ENCODE assay signal across 8 cellular contexts in the genomic region with DNA sequence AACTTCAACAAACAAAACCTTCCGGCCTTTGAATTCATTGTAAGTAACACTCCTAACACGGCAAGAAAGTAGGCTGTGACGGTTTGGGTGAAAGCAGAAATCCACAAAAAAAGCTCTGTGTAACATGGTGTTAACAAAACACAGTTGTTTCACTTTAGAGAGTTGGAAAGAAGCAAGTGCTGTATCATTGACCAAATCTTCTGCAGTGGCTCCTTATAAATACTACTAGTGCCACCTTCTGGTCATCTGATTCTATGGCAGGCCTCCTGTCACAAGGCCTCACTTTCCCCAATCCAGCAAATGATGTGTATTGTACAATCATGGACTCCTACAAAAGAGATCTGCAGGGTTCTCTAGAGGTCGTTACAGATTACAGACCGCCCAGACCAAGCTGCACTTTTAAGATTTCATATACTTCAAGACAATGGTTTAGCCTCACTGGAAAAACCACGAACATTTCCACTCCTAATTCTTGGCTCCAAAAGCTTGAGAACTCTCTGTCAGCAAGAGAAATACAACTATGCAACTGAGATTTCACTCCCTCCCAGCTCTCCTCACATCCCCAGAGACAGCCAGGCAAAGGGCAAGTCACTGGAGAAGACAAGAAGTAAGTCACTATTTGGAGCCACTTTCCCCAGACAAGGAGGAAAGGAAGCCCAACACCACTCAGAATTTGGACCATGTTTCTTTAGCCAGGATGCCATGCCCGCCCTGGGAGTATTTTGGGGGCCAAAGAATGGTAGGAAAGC.
DNase-seq lines count a peak whose midpoint lies in the region; ATAC-seq, FAIRE-seq and TF ChIP-seq lines count a peak whose summit lies in the region.

No MANE protein-coding gene starts in this region.

- H3K36me3 ChIP-seq in esophagus squamous epithelium, result no peaks in the 10 kb centered on the region

- peak; percentile 20 for DNase-seq in GM18507 (ENCODE audit: extremely low spot score, insufficient read length, low read depth)
- peak; percentile 10 for DNase-seq in NCI-H1105 (lab: John Stamatoyannopoulos, UW)
- DNase-seq in T-helper 17 cell, result no peak
- no peak for DNase-seq in esophagus squamous epithelium (lab: John Stamatoyannopoulos, UW)
- DNase-seq in naive B cell, result peak; percentile 26
- DNase-seq in ureter (ENCODE audit: low spot score), result no peak

- 32 to 37% methylated on average over 7 of the region's 7 CpGs for WGBS in esophagus squamous epithelium, 2 donors

- H3K4me1 Mint-ChIP-seq in T-helper 17 cell (no peaks in the 10 kb centered on the region), naive B cell (no peaks in the 10 kb centered on the region)

- ATAC-seq in HG02852 (IDR thresholded peaks at IDR 0.05; ENCODE audit: unreplicated experiment) (peak; percentile 98), T-helper 17 cell (peak; percentile 54), naive B cell (ENCODE audit: low read depth in 2 of 2) (peak in 1 of 2 donors; percentile 50)

- no peaks in the 10 kb centered on the region for H3K9me3 Mint-ChIP-seq in naive B cell

- H3K4me3 Mint-ChIP-seq in T-helper 17 cell (no peak overlapping the region), naive B cell (no peak overlapping the region)

- no peak for TF ChIP-seq POLR2A in esophagus squamous epithelium (IDR thresholded peaks at IDR 0.05)

- intact Hi-C loops in esophagus squamous epithelium (cut with DNase I), result no loop called here

- no peaks in the 10 kb centered on the region for H3K36me3 Mint-ChIP-seq in T-helper 17 cell (ENCODE audit: low read depth)
- no peaks in the 10 kb centered on the region for H3K36me3 Mint-ChIP-seq in naive B cell

- H3K27ac ChIP-seq in C4-2B (no peak overlapping the region), esophagus squamous epithelium (no peak overlapping the region)

- H3K27me3 Mint-ChIP-seq in T-helper 17 cell, result peaks cover 9% of the 10 kb centered on the region
- peaks cover 0 to 7% (median 0%) of the 10 kb centered on the region in 3 donors for H3K27me3 Mint-ChIP-seq in naive B cell

- no peak overlapping the region for H3K27ac Mint-ChIP-seq in T-helper 17 cell
- no peak overlapping the region for H3K27ac Mint-ChIP-seq in naive B cell

- TF ChIP-seq CTCF in C4-2B (conservative IDR thresholded peaks at IDR 0.05) (peak; percentile 91), esophagus squamous epithelium (IDR thresholded peaks at IDR 0.05) (peak; percentile 41 to 63 (median 58))

- peaks cover 0 to 9% (median 0%) of the 10 kb centered on the region in 3 donors for H3K4me1 ChIP-seq in esophagus squamous epithelium

- FAIRE-seq in GM18507 (lab: Jason Lieb, UNC), result peak; percentile 93

- no peaks in the 10 kb centered on the region for H3K9me3 ChIP-seq in T-helper 17 cell (ENCODE audit: control insufficient read depth, low read length, poor library complexity, severe bottlenecking)
- no peaks in the 10 kb centered on the region for H3K9me3 ChIP-seq in esophagus squamous epithelium

- no peaks in the 10 kb centered on the region for H3K27me3 ChIP-seq in esophagus squamous epithelium

- H3K4me3 ChIP-seq in esophagus squamous epithelium, result peak overlapping the region in 1 of 4 donors; percentile 24

Comparison
In these comparisons a context has a peak if more than half of its experiments do, and no peak if none do; other contexts are left out.
1. DNase-seq: peak in GM18507 (single experiment), NCI-H1105 (single experiment) and naive B cell (single experiment); none in T-helper 17 cell (0 of 3), esophagus squamous epithelium (single experiment) and ureter (single experiment).